7 cellular contexts compared by ENCODE assay signal in the genomic region with DNA sequence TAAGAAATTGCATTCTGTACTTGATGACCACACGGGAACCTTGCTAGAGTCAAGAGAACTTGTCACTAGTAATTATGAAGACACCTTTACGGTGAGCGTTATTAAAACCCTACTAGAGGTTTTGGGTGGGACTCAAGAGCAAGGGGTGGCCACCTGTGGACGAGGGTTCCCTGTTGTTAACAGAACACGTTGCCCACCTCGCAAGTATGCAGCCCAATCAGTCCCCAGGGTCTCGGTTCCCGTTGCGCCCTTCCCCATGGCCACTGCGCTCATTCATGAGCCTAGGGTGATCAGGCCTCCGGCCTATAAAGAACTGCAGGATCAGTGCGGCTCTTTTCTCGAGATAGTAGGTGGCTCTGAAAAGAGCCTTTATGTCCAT. TPM values are rescaled to one million over a fixed set of nuclear protein-coding genes. Genes with fewer than 3 reads are reported as not detected.
DNase-seq lines count a peak whose midpoint lies in the region; ATAC-seq and TF ChIP-seq lines count a peak whose summit lies in the region.

No MANE protein-coding gene starts in this region.

- H3K4me1 Mint-ChIP-seq in activated CD4-positive, alpha-beta memory T cell treated with anti-CD3 and anti-CD28 coated beads, Interleukin-2, amount 10 ng/mL, durations not matched to agents 7 days and 5 days: peaks cover 51% of the 10 kb centered on the region
- H3K4me1 Mint-ChIP-seq in stimulated activated memory B cell treated with anti-CD40 and anti-IgM and Interleukin-4, amounts not matched to agents 10 μg/mL and 1 μg/mL and 100 μg/mL, for 72 hours: peaks cover 33% of the 10 kb centered on the region

- POLR2A ChIA-PET in activated CD4-positive, alpha-beta memory T cell treated with anti-CD3 and anti-CD28 coated beads, Interleukin-2, amount 10 ng/mL, durations not matched to agents 7 days and 5 days (lab: Charles Lee): interaction anchor here (0.6 to 7.4 kb wide), 25 partner anchors 8 to 375 kb away, joined by 3 to 90 read pairs (median 5); a partner anchor contains a TSS

- no peak for DNase-seq in activated CD4-positive, alpha-beta memory T cell treated with anti-CD3 and anti-CD28 coated beads, Interleukin-2, amount 10 ng/mL, durations not matched to agents 7 days and 5 days
- no peak for DNase-seq in right atrium auricular region (ENCODE audit: low spot score)
- DNase-seq in GF-D8 (lab: John Stamatoyannopoulos, UW): no peak
- DNase-seq in 8988T: no peak

- H3K27me3 Mint-ChIP-seq in activated CD4-positive, alpha-beta memory T cell treated with anti-CD3 and anti-CD28 coated beads, Interleukin-2, amount 10 ng/mL, durations not matched to agents 7 days and 5 days: no peaks in the 10 kb centered on the region
- peaks cover 8% of the 10 kb centered on the region for H3K27me3 Mint-ChIP-seq in stimulated activated memory B cell treated with anti-CD40 and anti-IgM and Interleukin-4, amounts not matched to agents 10 μg/mL and 1 μg/mL and 100 μg/mL, for 72 hours

- peak overlapping the region; percentile 96 for H3K4me3 Mint-ChIP-seq in activated CD4-positive, alpha-beta memory T cell treated with anti-CD3 and anti-CD28 coated beads, Interleukin-2, amount 10 ng/mL, durations not matched to agents 7 days and 5 days
- peak overlapping the region; percentile 92 for H3K4me3 Mint-ChIP-seq in stimulated activated memory B cell treated with anti-CD40 and anti-IgM and Interleukin-4, amounts not matched to agents 10 μg/mL and 1 μg/mL and 100 μg/mL, for 72 hours

- H3K36me3 Mint-ChIP-seq in activated CD4-positive, alpha-beta memory T cell treated with anti-CD3 and anti-CD28 coated beads, Interleukin-2, amount 10 ng/mL, durations not matched to agents 7 days and 5 days (ENCODE audit: low read depth): peaks cover 33% of the 10 kb centered on the region
- peaks cover 7% of the 10 kb centered on the region for H3K36me3 Mint-ChIP-seq in stimulated activated memory B cell treated with anti-CD40 and anti-IgM and Interleukin-4, amounts not matched to agents 10 μg/mL and 1 μg/mL and 100 μg/mL, for 72 hours

- H3K27ac Mint-ChIP-seq in activated CD4-positive, alpha-beta memory T cell treated with anti-CD3 and anti-CD28 coated beads, Interleukin-2, amount 10 ng/mL, durations not matched to agents 7 days and 5 days: peak overlapping the region; percentile 99
- H3K27ac Mint-ChIP-seq in stimulated activated memory B cell treated with anti-CD40 and anti-IgM and Interleukin-4, amounts not matched to agents 10 μg/mL and 1 μg/mL and 100 μg/mL, for 72 hours: peak overlapping the region; percentile 88

- CTCF ChIA-PET in activated CD4-positive, alpha-beta memory T cell treated with anti-CD3 and anti-CD28 coated beads, Interleukin-2, amount 10 ng/mL, durations not matched to agents 7 days and 5 days (lab: Charles Lee): interaction anchor here (0.9 to 4.9 kb wide), 12 partner anchors 9 to 326 kb away, joined by 3 to 30 read pairs (median 8); a partner anchor contains a TSS

- ATAC-seq in GM19035 (IDR thresholded peaks at IDR 0.05; ENCODE audit: unreplicated experiment) (peak; percentile 10), HG02870 (IDR thresholded peaks at IDR 0.05; ENCODE audit: unreplicated experiment) (peak; percentile 2)
- ATAC-seq in stimulated activated memory B cell treated with anti-CD40 and anti-IgM and Interleukin-4, amounts not matched to agents 10 μg/mL and 1 μg/mL and 100 μg/mL, for 72 hours: peak; percentile 21

- peak overlapping the region; percentile 91 to 93 for H3K27ac ChIP-seq in right atrium auricular region

- no peaks in the 10 kb centered on the region for H3K9me3 Mint-ChIP-seq in activated CD4-positive, alpha-beta memory T cell treated with anti-CD3 and anti-CD28 coated beads, Interleukin-2, amount 10 ng/mL, durations not matched to agents 7 days and 5 days
- H3K9me3 Mint-ChIP-seq in stimulated activated memory B cell treated with anti-CD40 and anti-IgM and Interleukin-4, amounts not matched to agents 10 μg/mL and 1 μg/mL and 100 μg/mL, for 72 hours: no peaks in the 10 kb centered on the region

- no peaks in the 10 kb centered on the region for H3K36me3 ChIP-seq in right atrium auricular region

- TF ChIP-seq CTCF in right atrium auricular region (IDR thresholded peaks at IDR 0.05): no peak

- H3K4me3 ChIP-seq in right atrium auricular region: peak overlapping the region; percentile 47 to 67

- no peaks in the 10 kb centered on the region for H3K27me3 ChIP-seq in right atrium auricular region

- H3K9me3 ChIP-seq in right atrium auricular region: no peaks in the 10 kb centered on the region

- H3K4me1 ChIP-seq in right atrium auricular region: peaks cover 0 to 27% of the 10 kb centered on the region in 2 donors

RNA-seq across cellular contexts. Expression of a gene that starts 30.2 kb away (rescaled TPM):
- 100 to 1,000 TPM; 121 to 127 TPM for total RNA-seq in activated CD4-positive, alpha-beta memory T cell treated with anti-CD3 and anti-CD28 coated beads, Interleukin-2, amount 10 ng/mL, durations not matched to agents 7 days and 5 days
- 10 to 100 TPM; 35.3 to 35.6 TPM for total RNA-seq in right atrium auricular region

RNA-seq across cellular contexts. Expression of a gene that starts 40.3 kb away (rescaled TPM):
- total RNA-seq in activated CD4-positive, alpha-beta memory T cell treated with anti-CD3 and anti-CD28 coated beads, Interleukin-2, amount 10 ng/mL, durations not matched to agents 7 days and 5 days: 1 to 10 TPM; 2.8 to 3.8 TPM
- total RNA-seq in right atrium auricular region: not detected

RNA-seq across cellular contexts. Expression of a gene that starts 50.4 kb away (rescaled TPM):
- total RNA-seq in activated CD4-positive, alpha-beta memory T cell treated with anti-CD3 and anti-CD28 coated beads, Interleukin-2, amount 10 ng/mL, durations not matched to agents 7 days and 5 days: 10 to 100 TPM; 63.7 to 69.0 TPM
- total RNA-seq in right atrium auricular region: 1 to 10 TPM; 5.5 to 9.8 TPM

Comparison
In these comparisons a context has a peak if more than half of its experiments do, and no peak if none do; other contexts are left out.
1. RNA of a gene that starts 50.4 kb away (total RNA-seq): 63.7 to 69.0 TPM in activated CD4-positive, alpha-beta memory T cell treated with anti-CD3 and anti-CD28 coated beads, Interleukin-2, amount 10 ng/mL, durations not matched to agents 7 days and 5 days; 5.5 to 9.8 TPM in right atrium auricular region; every median in the first group is over 4 times any median in the second.
2. Peak in every context shown above with its lines, with median percentiles within 50 percentile points of each other: ATAC-seq.